Comparison of ENCODE assay signal across 12 cellular contexts in the genomic region with DNA sequence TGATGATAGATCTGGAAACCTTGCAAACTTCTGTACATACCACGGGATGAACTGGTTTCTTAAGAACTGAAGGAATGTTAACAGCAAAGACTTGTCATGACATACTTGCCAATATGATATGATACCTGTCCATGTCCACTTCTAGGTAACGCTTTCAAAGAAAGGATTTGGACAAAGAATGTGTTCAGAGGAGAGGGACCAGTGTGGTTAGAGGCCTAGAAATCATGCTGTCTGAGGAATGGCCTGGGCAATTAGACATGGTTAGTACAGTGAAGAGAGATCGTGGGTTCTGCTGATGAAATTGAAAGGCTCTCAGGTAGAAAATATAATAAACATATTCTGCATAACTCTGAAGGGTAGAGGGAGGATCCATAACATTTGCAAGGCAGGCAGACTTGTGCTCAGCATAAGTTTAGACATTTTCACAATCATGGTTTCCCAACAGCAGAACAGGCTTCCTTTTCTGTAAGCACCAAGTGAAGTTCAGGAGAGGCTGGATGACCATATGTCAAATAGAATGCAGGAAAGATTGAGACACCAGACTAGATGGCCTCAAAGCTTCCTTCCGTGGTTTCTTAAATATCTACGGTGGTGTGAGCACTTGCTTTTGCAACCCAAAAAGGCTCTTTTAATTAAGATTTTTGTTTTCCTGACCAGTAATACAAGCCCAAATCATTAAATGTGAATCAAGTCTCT. TPM values are rescaled to one million over a fixed set of nuclear protein-coding genes. Genes with fewer than 3 reads are reported as not detected.
A peak's percentile ranks its signal among the peaks of the same experiment; 100 is the strongest.
DNase-seq lines count a peak whose midpoint lies in the region; ATAC-seq lines count a peak whose summit lies in the region.
"Had no signal": no experiment of that assay in that cellular context is flagged by ENCODE, and none has a peak within 500 bp of the region (broad histone marks: within the 10 kb centered on the region; RNA-seq: fewer than 3 reads in every experiment).

No MANE protein-coding gene starts in this region.

- DNase-seq in T-helper 1 cell = no peak
- DNase-seq in NOMO-1 (lab: John Stamatoyannopoulos, UW; ENCODE audit: unreplicated experiment in 2 of 2) = peak; percentile 90 to 98
- no peak for DNase-seq in central memory CD8-positive, alpha-beta T cell (ENCODE audit: low spot score in 2 of 2)
- DNase-seq in stimulated activated CD4-positive, alpha-beta T cell treated with anti-CD3 and anti-CD28 coated beads, Interleukin-4, amount 100 ng/mL, for 1 hour = no peak
- no peak for DNase-seq in A172 (ENCODE audit: low spot score)
- DNase-seq: NCI-H1048 had no signal

- no peaks in the 10 kb centered on the region for H3K9me3 ChIP-seq in skeletal muscle tissue (ENCODE audit: control insufficient read depth in 3 of 3, low read length in 3 of 3)

- no peaks in the 10 kb centered on the region for H3K27me3 ChIP-seq in skeletal muscle tissue (ENCODE audit: control insufficient read depth in 3 of 3, insufficient read depth in 3 of 3, low read length in 3 of 3)

- H3K27ac Mint-ChIP-seq in T-helper 1 cell treated with Interleukin-12 subunit alpha and Interleukin-12 subunit beta and Interleukin-4 antibody, amounts not matched to agents 30 μg/mL and 1 μg/mL, for 36 hours = peak overlapping the region; percentile 89
- peak overlapping the region; percentile 84 for H3K27ac Mint-ChIP-seq in central memory CD8-positive, alpha-beta T cell (ENCODE audit: low read depth)

- H3K9me3 Mint-ChIP-seq in T-helper 1 cell treated with Interleukin-12 subunit alpha and Interleukin-12 subunit beta and Interleukin-4 antibody, amounts not matched to agents 30 μg/mL and 1 μg/mL, for 36 hours = no peaks in the 10 kb centered on the region
- H3K9me3 Mint-ChIP-seq in central memory CD8-positive, alpha-beta T cell = no peaks in the 10 kb centered on the region

- peak overlapping the region; percentile 68 for H3K4me3 Mint-ChIP-seq in T-helper 1 cell treated with Interleukin-12 subunit alpha and Interleukin-12 subunit beta and Interleukin-4 antibody, amounts not matched to agents 30 μg/mL and 1 μg/mL, for 36 hours
- peak overlapping the region; percentile 78 for H3K4me3 Mint-ChIP-seq in central memory CD8-positive, alpha-beta T cell

- peaks cover 11 to 48% (median 32%) of the 10 kb centered on the region in 3 donors for H3K36me3 ChIP-seq in skeletal muscle tissue (ENCODE audit: control insufficient read depth in 3 of 3, insufficient read depth in 3 of 3, low read length in 3 of 3)

- no peak overlapping the region for H3K9ac ChIP-seq in skeletal muscle tissue (ENCODE audit: low read depth in 1 of 3, low read length in 3 of 3)
- H3K9ac ChIP-seq: parathyroid adenoma had no signal

- peaks cover 78% of the 10 kb centered on the region for H3K4me1 Mint-ChIP-seq in T-helper 1 cell treated with Interleukin-12 subunit alpha and Interleukin-12 subunit beta and Interleukin-4 antibody, amounts not matched to agents 30 μg/mL and 1 μg/mL, for 36 hours (ENCODE audit: low read depth)
- peaks cover 78% of the 10 kb centered on the region for H3K4me1 Mint-ChIP-seq in central memory CD8-positive, alpha-beta T cell

- peak overlapping the region; percentile 7 for H3K27ac ChIP-seq in skeletal muscle tissue (ENCODE audit: low read depth, low read length)
- H3K27ac ChIP-seq: 22Rv1, parathyroid adenoma, RWPE1 had no signal

- H3K36me3 Mint-ChIP-seq in T-helper 1 cell treated with Interleukin-12 subunit alpha and Interleukin-12 subunit beta and Interleukin-4 antibody, amounts not matched to agents 30 μg/mL and 1 μg/mL, for 36 hours (ENCODE audit: low read depth) = peaks cover 45% of the 10 kb centered on the region
- peaks cover 54% of the 10 kb centered on the region for H3K36me3 Mint-ChIP-seq in central memory CD8-positive, alpha-beta T cell (ENCODE audit: insufficient read depth)

- peaks cover 7 to 54% (median 39%) of the 10 kb centered on the region in 3 donors for H3K4me1 ChIP-seq in skeletal muscle tissue (ENCODE audit: control insufficient read depth in 3 of 3, insufficient read depth in 3 of 3, low read length in 3 of 3)
- H3K4me1 ChIP-seq: parathyroid adenoma had no signal

- no peak for ATAC-seq in central memory CD8-positive, alpha-beta T cell (replicated peaks; ENCODE audit: extremely low read depth, poor library complexity, severe bottlenecking)
- ATAC-seq in HG03139 (IDR thresholded peaks at IDR 0.05; ENCODE audit: unreplicated experiment) = no peak

- H3K4me3 ChIP-seq in skeletal muscle tissue (ENCODE audit: low read length in 3 of 3) = no peak overlapping the region

- H3K27me3 Mint-ChIP-seq in T-helper 1 cell treated with Interleukin-12 subunit alpha and Interleukin-12 subunit beta and Interleukin-4 antibody, amounts not matched to agents 30 μg/mL and 1 μg/mL, for 36 hours (ENCODE audit: low read depth) = no peaks in the 10 kb centered on the region
- H3K27me3 Mint-ChIP-seq in central memory CD8-positive, alpha-beta T cell = no peaks in the 10 kb centered on the region

RNA-seq across cellular contexts. Expression of a gene that starts 39.9 kb away (rescaled TPM):
- 44.9 TPM for total RNA-seq in skeletal muscle tissue
- total RNA-seq in A172 (2014; rRNA removed; shearing (Covaris generic)) = 16.6 and 16.9 TPM in 2 replicates

Comparison
In these comparisons a context has a peak if more than half of its experiments do, and no peak if none do; other contexts are left out.
1. DNase-seq: peak in NOMO-1 (2 of 2); none in T-helper 1 cell (0 of 5), central memory CD8-positive, alpha-beta T cell (0 of 2), stimulated activated CD4-positive, alpha-beta T cell treated with anti-CD3 and anti-CD28 coated beads, Interleukin-4, amount 100 ng/mL, for 1 hour (single experiment) and A172 (single experiment).